In genomic region chr1:100894622-100895539, GRCh38 we compare ENCODE assay signal across 8 cellular contexts. TPM values are rescaled to one million over a fixed set of nuclear protein-coding genes. Genes with fewer than 3 reads are reported as not detected.
A peak's percentile ranks its signal among the peaks of the same experiment; 100 is the strongest.
DNase-seq lines count a peak whose midpoint lies in the region; ATAC-seq lines count a peak whose summit lies in the region.

Gene EXTL2, minus strand, starts transcription at chr1:100894842. Its CDS starts 6,085 bp downstream, at chr1:100888757.

- peak; percentile 15 for ATAC-seq in GM19468 (IDR thresholded peaks at IDR 0.05; ENCODE audit: extremely low read depth, unreplicated experiment)

- in situ Hi-C loops in endometrial microvascular endothelial cells (cut with HindIII; ENCODE audit: inconsistent ontology term, low pct_unique_long_range_greater_than_20kb, low sequenced_read_pairs): no loop called here

- DNase-seq in COLO668 (lab: John Stamatoyannopoulos, UW; ENCODE audit: unreplicated experiment) (peak; percentile 91), HT-29 (ENCODE audit: low spot score) (peak; percentile 95), NOMO-1 (lab: John Stamatoyannopoulos, UW; ENCODE audit: unreplicated experiment in 2 of 2) (peak; percentile 46 to 47), mesenteric fat pad (ENCODE audit: low spot score) (peak; percentile 91)
- DNase-seq in activated CD8-positive, alpha-beta memory T cell treated with anti-CD3 and anti-CD28 coated beads, Interleukin-2, amount 50 U/mL, for 4 hours: peak; percentile 50
- peak; percentile 24 to 31 for DNase-seq in stimulated activated CD8-positive, alpha-beta memory T cell treated with anti-CD3 and anti-CD28 coated beads, Interleukin-15, amount 100 ng/mL, for 4 hours (ENCODE audit: low read depth in 2 of 2)

RNA-seq across cellular contexts. Expression of gene EXTL2, which starts in this region (rescaled TPM):
- 8.7 and 11.1 TPM in 2 replicates for total RNA-seq in HT-29 (2014; rRNA removed; shearing (Covaris generic))
- total RNA-seq in endometrial microvascular endothelial cells (ENCODE audit: inconsistent ontology term): 23.4 TPM
- total RNA-seq in mesenteric fat pad: 13.2 TPM

Comparison
In these comparisons a context has a peak if more than half of its experiments do, and no peak if none do; other contexts are left out.
1. Peak in every context shown above with its lines: DNase-seq and ATAC-seq.
2. DNase-seq: peak in every context shown above with its lines; median percentile 95 in HT-29; 91 in COLO668; 91 in mesenteric fat pad; 50 in activated CD8-positive, alpha-beta memory T cell treated with anti-CD3 and anti-CD28 coated beads, Interleukin-2, amount 50 U/mL, for 4 hours; 46 in NOMO-1; 28 in stimulated activated CD8-positive, alpha-beta memory T cell treated with anti-CD3 and anti-CD28 coated beads, Interleukin-15, amount 100 ng/mL, for 4 hours.